Comparison of ENCODE assay signal across 8 cellular contexts in the genomic region with DNA sequence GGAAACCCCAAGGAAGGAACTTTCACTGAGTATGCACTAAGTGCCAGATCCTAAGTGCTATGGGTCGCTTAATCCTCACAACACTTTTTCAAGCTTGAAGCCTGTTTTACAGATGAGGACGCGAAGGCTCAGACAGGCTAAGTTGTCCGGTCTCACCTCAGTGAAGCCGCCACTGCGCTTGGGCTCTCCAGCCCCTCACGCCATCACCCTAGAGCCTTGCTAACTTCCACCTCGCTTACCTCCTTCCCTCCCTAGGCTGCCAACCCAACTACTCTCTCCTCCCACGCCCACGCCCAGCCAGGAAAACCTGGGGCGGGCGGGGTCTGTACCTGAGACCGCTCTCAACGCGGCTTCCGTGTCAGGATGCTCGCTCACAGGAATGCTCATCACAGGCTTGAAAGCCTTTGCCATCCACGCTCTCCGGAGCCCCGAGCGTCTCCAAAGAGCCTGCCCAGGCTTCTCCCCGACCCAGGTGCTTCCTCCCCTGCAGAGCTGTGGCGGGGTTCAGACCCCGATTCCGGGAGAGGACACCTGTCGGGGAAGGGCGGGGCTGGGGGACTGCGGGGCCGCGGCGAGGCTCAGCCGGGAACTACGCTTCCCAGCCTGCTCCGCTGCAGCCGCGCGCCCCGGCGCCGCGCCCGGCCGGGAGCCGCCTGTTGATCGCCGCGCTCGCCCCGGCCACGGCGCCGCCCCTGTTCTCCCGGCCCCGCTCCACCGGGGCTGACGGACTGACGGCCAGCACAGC. TPM values are rescaled to one million over a fixed set of nuclear protein-coding genes. Genes with fewer than 3 reads are reported as not detected.
DNase-seq lines count a peak whose midpoint lies in the region; ATAC-seq and TF ChIP-seq lines count a peak whose summit lies in the region.

Gene TMOD2 (plus strand): TSS at position 656 of the 745 bp plus-strand sequence. CDS start 14,845 bp downstream, outside the sequence.

- no peaks in the 10 kb centered on the region for H3K36me3 ChIP-seq in BJ (ENCODE audit: control insufficient read depth, insufficient read depth, low read length)
- no peaks in the 10 kb centered on the region for H3K36me3 ChIP-seq in SJCRH30
- no peaks in the 10 kb centered on the region for H3K36me3 ChIP-seq in right atrium auricular region

- CTCF ChIA-PET in BJ (lab: Yijun Ruan, JAX), result interaction anchor here (1.0 to 1.1 kb wide), 2 partner anchors 18 to 26 kb away, joined by 3 read pairs; no protein-coding TSS in a partner anchor

- H3K9me3 ChIP-seq in SJCRH30 (replicated peaks) (no peaks in the 10 kb centered on the region), right atrium auricular region (no peaks in the 10 kb centered on the region)

- H3K36me3 Mint-ChIP-seq in progenitor cell of endocrine pancreas (ENCODE audit: insufficient read depth), result no peaks in the 10 kb centered on the region

- H3K4me3 ChIP-seq in BJ (ENCODE audit: low read depth, low read length), result peak within 1 kb of the TSS; percentile 51
- peak within 1 kb of the TSS; percentile 74 for H3K4me3 ChIP-seq in SJCRH30
- peak within 1 kb of the TSS; percentile 70 to 90 for H3K4me3 ChIP-seq in right atrium auricular region

- H3K27me3 ChIP-seq in BJ (ENCODE audit: control insufficient read depth, insufficient read depth, low read length) (peaks cover 12% of the 10 kb centered on the region), SJCRH30 (peaks cover 8% of the 10 kb centered on the region), right atrium auricular region (no peaks in the 10 kb centered on the region)

- H3K27ac ChIP-seq in SJCRH30 (no peak within 1 kb of the TSS), angular gyrus (ENCODE audit: low read depth, low read length) (peak within 1 kb of the TSS; percentile 64), right atrium auricular region (peak within 1 kb of the TSS; percentile 33 to 55)

- peaks cover 76% of the 10 kb centered on the region for H3K27me3 Mint-ChIP-seq in progenitor cell of endocrine pancreas

- H3K4me1 ChIP-seq in SJCRH30, result no peaks in the 10 kb centered on the region
- H3K4me1 ChIP-seq in right atrium auricular region, result peaks cover 0 to 12% of the 10 kb centered on the region in 2 donors

- DNase-seq in BJ (ENCODE audit: low read depth), result no peak
- DNase-seq in SJCRH30, result peak; percentile 32 to 43
- DNase-seq in right atrium auricular region (ENCODE audit: low spot score), result no peak
- DNase-seq in progenitor cell of endocrine pancreas (ENCODE audit: low spot score, unreplicated experiment), result peak; percentile 30
- no peak for DNase-seq in kidney glomerular epithelial cell (lab: John Stamatoyannopoulos, UW)

- POLR2A ChIA-PET in BJ (lab: Charles Lee), result no interaction called here

- no peak within 1 kb of the TSS for H3K27ac Mint-ChIP-seq in progenitor cell of endocrine pancreas

- H3K4me1 Mint-ChIP-seq in progenitor cell of endocrine pancreas (ENCODE audit: low read depth), result peaks cover 4% of the 10 kb centered on the region

- TF ChIP-seq CTCF in BJ (IDR thresholded peaks at IDR 0.05; ENCODE audit: insufficient read depth, low read depth, low read length), result no peak
- TF ChIP-seq CTCF in right atrium auricular region (IDR thresholded peaks at IDR 0.05), result no peak
- TF ChIP-seq CTCF in progenitor cell of endocrine pancreas (IDR thresholded peaks at IDR 0.05; ENCODE audit: unreplicated experiment), result no peak

- ATAC-seq in GM19025 (IDR thresholded peaks at IDR 0.05; ENCODE audit: low read depth, unreplicated experiment) (peak; percentile 82), HG03175 (IDR thresholded peaks at IDR 0.05; ENCODE audit: unreplicated experiment) (peak; percentile 81)

- H3K9me3 Mint-ChIP-seq in progenitor cell of endocrine pancreas (ENCODE audit: low read depth), result no peaks in the 10 kb centered on the region

- H3K4me3 Mint-ChIP-seq in progenitor cell of endocrine pancreas (ENCODE audit: low read depth), result peak within 1 kb of the TSS; percentile 85

RNA-seq across cellular contexts. Expression of gene TMOD2, which starts in this region (rescaled TPM):
- polyA plus RNA-seq in BJ (2011; rRNA removed), result 1.1 and 2.2 TPM in 2 replicates
- 0.81 and 1.5 TPM in 2 replicates for polyA minus RNA-seq in BJ (2011; rRNA and poly(A)+ RNA removed)
- 3.1 and 3.2 TPM in 2 replicates for total RNA-seq in SJCRH30 (2014; rRNA removed; shearing (Covaris generic))
- total RNA-seq in right atrium auricular region, result 1 to 10 TPM; 5.4 to 7.0 TPM
- total RNA-seq in progenitor cell of endocrine pancreas, result 7.4 and 8.1 TPM in 2 replicates

Comparison
In these comparisons a context has a peak if more than half of its experiments do, and no peak if none do; other contexts are left out.
1. DNase-seq: peak in SJCRH30 (2 of 2) and progenitor cell of endocrine pancreas (single experiment); none in BJ (single experiment), right atrium auricular region (single experiment) and kidney glomerular epithelial cell (single experiment).
2. Peak in every context shown above with its lines, with median percentiles within 50 percentile points of each other: H3K4me3 ChIP-seq.